In the genomic region with DNA sequence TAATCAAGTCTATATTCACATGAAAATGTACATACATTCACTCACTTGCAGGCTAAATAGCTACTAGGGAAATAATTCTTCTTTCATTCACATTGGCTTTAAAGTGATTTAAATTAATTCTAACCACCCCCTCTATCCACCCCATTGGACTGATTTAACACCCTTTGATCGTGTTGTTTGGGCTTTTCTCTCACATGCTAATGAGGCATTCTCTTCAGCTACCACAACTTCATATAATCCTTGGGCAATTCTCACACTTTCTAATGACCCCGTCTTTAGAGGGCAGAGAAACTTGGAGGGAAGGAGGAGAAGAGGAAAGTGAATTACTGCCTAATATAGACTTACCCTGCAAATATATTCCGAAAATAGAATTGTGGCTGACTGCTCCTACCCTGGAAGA, we compare ENCODE assay signal across 18 cellular contexts.
"Had no signal": no experiment of that assay in that cellular context is flagged by ENCODE, and none has a peak within 500 bp of the region (broad histone marks: within the 10 kb centered on the region; RNA-seq: fewer than 3 reads in every experiment).

No MANE protein-coding gene starts in this region.

- H3K4me3 ChIP-seq: colonic mucosa, heart right ventricle, psoas muscle, right lobe of liver, spleen had no signal

- H3K27ac ChIP-seq: colonic mucosa, heart right ventricle, neutrophil, psoas muscle, right lobe of liver, spleen had no signal

- ATAC-seq: heart right ventricle; naive thymus-derived CD4-positive, alpha-beta T cell; psoas muscle; stimulated activated memory B cell treated with anti-CD40 and anti-IgM and Interleukin-4, amounts not matched to agents 10 μg/mL and 1 μg/mL and 100 μg/mL, for 72 hours had no signal

- H3K36me3 ChIP-seq: colonic mucosa, heart right ventricle, neutrophil, right lobe of liver, spleen had no signal

- H3K27me3 ChIP-seq: colonic mucosa, heart right ventricle, neutrophil, right lobe of liver, spleen had no signal

- H3K4me1 ChIP-seq: colonic mucosa, heart right ventricle, psoas muscle, right lobe of liver, spleen had no signal

- H3K9me3 ChIP-seq: colonic mucosa, heart right ventricle, neutrophil, psoas muscle, right lobe of liver, spleen had no signal

- DNase-seq: colonic mucosa; dermis blood vessel endothelial cell; effector CD4-positive, alpha-beta T cell; heart right ventricle; hypothalamus; kidney; naive thymus-derived CD4-positive, alpha-beta T cell; nephron progenitor cell; psoas muscle; retina; right lobe of liver; spleen; stimulated activated CD4-positive, alpha-beta T cell treated with anti-CD3 and anti-CD28 coated beads, Interleukin-15, amount 100 ng/mL, for 24 hours; stimulated activated CD4-positive, alpha-beta T cell treated with anti-CD3 and anti-CD28 coated beads, Interleukin-1b, Interleukin-23, amount 100 ng/mL, for 48 hours; stimulated activated CD4-positive, alpha-beta T cell treated with anti-CD3 and anti-CD28 coated beads, Interleukin-4, amount 100 ng/mL, for 24 hours; trophoblast cell had no signal
